9 cellular contexts compared by ENCODE assay signal in genomic region chr17:35763767-35764122, GRCh38. TPM values are rescaled to one million over a fixed set of nuclear protein-coding genes. Genes with fewer than 3 reads are reported as not detected.
A peak's percentile ranks its signal among the peaks of the same experiment; 100 is the strongest.
DNase-seq lines count a peak whose midpoint lies in the region; ATAC-seq and TF ChIP-seq lines count a peak whose summit lies in the region.
"Had no signal": no experiment of that assay in that cellular context is flagged by ENCODE, and none has a peak within 500 bp of the region (broad histone marks: within the 10 kb centered on the region; RNA-seq: fewer than 3 reads in every experiment).

No MANE protein-coding gene starts in this region.

- H3K27ac Mint-ChIP-seq in mesothelial cell of epicardium, result no peak overlapping the region

- no peak for DNase-seq in heart right ventricle
- no peak for DNase-seq in Right ventricle myocardium superior
- DNase-seq in ascending aorta (ENCODE audit: low spot score in 2 of 2), result no peak
- no peak for DNase-seq in mesothelial cell of epicardium (ENCODE audit: low spot score in 2 of 2, unreplicated experiment in 2 of 2)
- no peak for DNase-seq in upper lobe of right lung
- no peak for DNase-seq in hypothalamus (lab: John Stamatoyannopoulos, UW)
- DNase-seq in NCI-H187 treated with DMSO at 0.1 percent for 48 hours (lab: John Stamatoyannopoulos, UW), result no peak
- no peak for DNase-seq in SKM-1 treated with dmso at 0.1 percent for 144 hours (lab: John Stamatoyannopoulos, UW; ENCODE audit: unreplicated experiment)

- H3K4me3 Mint-ChIP-seq in mesothelial cell of epicardium, result peak overlapping the region; percentile 64

- 34 to 37% methylated on average over 17 of the region's 17 CpGs for WGBS in heart right ventricle, 2 donors

- H3K9me3 ChIP-seq in heart right ventricle (no peaks in the 10 kb centered on the region), ascending aorta (no peaks in the 10 kb centered on the region), upper lobe of right lung (no peaks in the 10 kb centered on the region)

- H3K4me1 ChIP-seq in heart right ventricle (peaks cover 2 to 28% (median 8%) of the 10 kb centered on the region in 9 donors), ascending aorta (peaks cover 2 to 10% of the 10 kb centered on the region in 2 donors), upper lobe of right lung (peaks cover 5% of the 10 kb centered on the region)

- H3K27me3 ChIP-seq in heart right ventricle, result peaks cover 0 to 10% (median 0%) of the 10 kb centered on the region in 7 donors
- H3K27me3 ChIP-seq in ascending aorta, result no peaks in the 10 kb centered on the region
- H3K27me3 ChIP-seq in upper lobe of right lung, result no peaks in the 10 kb centered on the region

- H3K36me3 ChIP-seq in heart right ventricle (no peaks in the 10 kb centered on the region), ascending aorta (no peaks in the 10 kb centered on the region), upper lobe of right lung (no peaks in the 10 kb centered on the region)

- no peaks in the 10 kb centered on the region for H3K36me3 Mint-ChIP-seq in mesothelial cell of epicardium

- ATAC-seq in heart right ventricle (no peak), Right ventricle myocardium superior (ENCODE audit: poor library complexity) (no peak), upper lobe of right lung (no peak)

- H3K27me3 Mint-ChIP-seq in mesothelial cell of epicardium (ENCODE audit: low read depth), result no peaks in the 10 kb centered on the region

- intact Hi-C loops in heart right ventricle (cut with DNase I), result loop anchor here in 8 of 10 donors (1.0 to 10.0 kb wide), 3 partner anchors 41 to 589 kb away; no protein-coding TSS in a partner anchor
- intact Hi-C loops in Right ventricle myocardium superior (cut with DNase I), result loop anchor here (1.0 kb wide), 1 partner anchor 41 kb away; no protein-coding TSS in a partner anchor
- intact Hi-C loops in ascending aorta (cut with DNase I), result loop anchor here (1.0 kb wide), 2 partner anchors 41 to 46 kb away; partner anchors contain the start of gene TAF15
- intact Hi-C loops in upper lobe of right lung (cut with DNase I), result no loop called here

- H3K27ac ChIP-seq in heart right ventricle, result peak overlapping the region in 2 of 10 donors; percentile 41 to 44
- H3K27ac ChIP-seq in ascending aorta, result no peak overlapping the region
- H3K27ac ChIP-seq in upper lobe of right lung, result no peak overlapping the region

- H3K9me3 Mint-ChIP-seq in mesothelial cell of epicardium, result no peaks in the 10 kb centered on the region

- H3K4me3 ChIP-seq in heart right ventricle (peak overlapping the region in 9 of 10 donors; percentile 34 to 62 (median 60)), ascending aorta (peak overlapping the region; percentile 28 to 70), upper lobe of right lung (peak overlapping the region; percentile 59)

- no peak for TF ChIP-seq CTCF in heart right ventricle (IDR thresholded peaks at IDR 0.05)
- no peak for TF ChIP-seq CTCF in ascending aorta (IDR thresholded peaks at IDR 0.05)
- TF ChIP-seq CTCF in mesothelial cell of epicardium (IDR thresholded peaks at IDR 0.05; ENCODE audit: unreplicated experiment), result no peak
- no peak for TF ChIP-seq CTCF in upper lobe of right lung (IDR thresholded peaks at IDR 0.05)

- peaks cover 7% of the 10 kb centered on the region for H3K4me1 Mint-ChIP-seq in mesothelial cell of epicardium

RNA-seq across cellular contexts. Expression of gene C17orf50, which starts 3.1 kb away (rescaled TPM):
- not detected for total RNA-seq in heart right ventricle
- polyA plus RNA-seq in heart right ventricle, result not detected
- not detected for total RNA-seq in Right ventricle myocardium superior
- total RNA-seq in ascending aorta, result not detected
- total RNA-seq in mesothelial cell of epicardium, result not detected in 3 replicates
- not detected for total RNA-seq in upper lobe of right lung
- total RNA-seq: Daoy had no signal

RNA-seq across cellular contexts. Expression of gene GAS2L2, which starts 10.7 kb away (rescaled TPM):
- total RNA-seq in heart right ventricle (under 1 TPM in 6 of 10 donors, not detected in 4; 0.09 to 0.89 (median 0.14) TPM), Right ventricle myocardium superior (0.11 TPM), ascending aorta (not detected), mesothelial cell of epicardium (0.09 to 0.20 TPM (median 0.11 TPM) in 3 replicates), upper lobe of right lung (not detected)
- under 1 TPM; 0.03 to 0.15 TPM for polyA plus RNA-seq in heart right ventricle
- total RNA-seq: Daoy had no signal

RNA-seq across cellular contexts. Expression of gene MMP28, which starts 31.7 kb away (rescaled TPM):
- total RNA-seq in heart right ventricle, result 1 to 10 TPM; 1.4 to 3.4 (median 1.9) TPM
- 1 to 10 TPM; 5.4 to 7.4 TPM for polyA plus RNA-seq in heart right ventricle
- total RNA-seq in Right ventricle myocardium superior, result 1.2 TPM
- total RNA-seq in ascending aorta, result 44.6 TPM
- 0.34 to 0.86 TPM in 2 of 3 replicates, not detected in the other for total RNA-seq in mesothelial cell of epicardium
- 55.6 TPM for total RNA-seq in upper lobe of right lung

RNA-seq across cellular contexts. Expression of gene RASL10B, which starts 32.3 kb away (rescaled TPM):
- total RNA-seq in heart right ventricle, result 10 to 100 TPM in 9 of 10 donors, 1 to 10 TPM in 1; 9.0 to 26.2 (median 11.9) TPM
- 1 to 10 TPM; 3.9 to 6.9 TPM for polyA plus RNA-seq in heart right ventricle
- total RNA-seq in Right ventricle myocardium superior, result 22.3 TPM
- 9.9 TPM for total RNA-seq in ascending aorta
- total RNA-seq in mesothelial cell of epicardium, result 19.3 to 20.5 TPM (median 20.1 TPM) in 3 replicates
- 2.2 TPM for total RNA-seq in upper lobe of right lung

RNA-seq across cellular contexts. Expression of gene TAF15, which starts 45.5 kb away (rescaled TPM):
- total RNA-seq in heart right ventricle (100 to 1,000 TPM; 102 to 158 (median 135) TPM), Right ventricle myocardium superior (94.8 TPM), ascending aorta (49.6 TPM), mesothelial cell of epicardium (218 to 235 TPM (median 225 TPM) in 3 replicates), upper lobe of right lung (142 TPM)
- 10 to 100 TPM; 56.1 to 72.2 TPM for polyA plus RNA-seq in heart right ventricle

Comparison
In these comparisons a context has a peak if more than half of its experiments do, and no peak if none do; other contexts are left out.
1. RNA of gene MMP28, which starts 31.7 kb away (total RNA-seq): 55.6 TPM in upper lobe of right lung (single experiment) and 44.6 TPM in ascending aorta (single experiment); 1.4 to 3.4 TPM in heart right ventricle, 1.2 TPM in Right ventricle myocardium superior (single experiment) and 0.34 to 0.86 TPM in mesothelial cell of epicardium; every median in the first group is over 10 times any median in the second.
2. Peak in every context shown above with its lines, with median percentiles within 50 percentile points of each other: H3K4me3 ChIP-seq.